Comparison of ENCODE assay signal across 11 cellular contexts in genomic region chr9:130010151-130010988, GRCh38. TPM values are rescaled to one million over a fixed set of nuclear protein-coding genes. Genes with fewer than 3 reads are reported as not detected.
A peak's percentile ranks its signal among the peaks of the same experiment; 100 is the strongest.
DNase-seq lines count a peak whose midpoint lies in the region; ATAC-seq and TF ChIP-seq lines count a peak whose summit lies in the region.
"Had no signal": no experiment of that assay in that cellular context is flagged by ENCODE, and none has a peak within 500 bp of the region (broad histone marks: within the 10 kb centered on the region; RNA-seq: fewer than 3 reads in every experiment).

No MANE protein-coding gene starts in this region.

- peak; percentile 58 for TF ChIP-seq POLR2A in GM18505 (IDR thresholded peaks at IDR 0.05; ENCODE audit: borderline replicate concordance, extremely low read depth, insufficient read depth, insufficient read length)

- ATAC-seq in GM18505 (IDR thresholded peaks at IDR 0.05; ENCODE audit: unreplicated experiment): peak; percentile 33
- ATAC-seq in HG03135 (IDR thresholded peaks at IDR 0.05; ENCODE audit: unreplicated experiment): peak; percentile 52
- peak; percentile 64 to 75 for ATAC-seq in natural killer cell treated with Interleukin-12 subunit alpha and Interleukin-12 subunit beta and Interleukin-15 and Interleukin-18, amount 100 ng/mL, for 72 hours
- no peak for ATAC-seq in SK-N-SH treated with all-trans-retinoic acid at 6 μM for 48 hours

- DNase-seq in activated T-cell treated with anti-CD3 and anti-CD28 coated beads, Interleukin-2, amount 50 U/mL, for 24 hours: peak; percentile 54
- DNase-seq in natural killer cell treated with Interleukin-12 subunit alpha and Interleukin-12 subunit beta and Interleukin-15 and Interleukin-18, amount 100 ng/mL, for 72 hours (ENCODE audit: low spot score): no peak
- no peak for DNase-seq in cardiac septum (ENCODE audit: low spot score)
- no peak for DNase-seq in retina
- no peak for DNase-seq in NCI-H69 (lab: John Stamatoyannopoulos, UW)
- DNase-seq: EL, NCI-H2107 had no signal

- H3K36me3 Mint-ChIP-seq in activated T-cell treated with anti-CD3 and anti-CD28 coated beads, Interleukin-2, amount 50 U/mL, for 24 hours (ENCODE audit: low read depth): peaks cover 82% of the 10 kb centered on the region
- peaks cover 5% of the 10 kb centered on the region for H3K36me3 Mint-ChIP-seq in natural killer cell treated with Interleukin-12 subunit alpha and Interleukin-12 subunit beta and Interleukin-15 and Interleukin-18, amount 100 ng/mL, for 72 hours

- peak overlapping the region; percentile 5 for H3K4me3 Mint-ChIP-seq in activated T-cell treated with anti-CD3 and anti-CD28 coated beads, Interleukin-2, amount 50 U/mL, for 24 hours
- peak overlapping the region; percentile 50 for H3K4me3 Mint-ChIP-seq in natural killer cell treated with Interleukin-12 subunit alpha and Interleukin-12 subunit beta and Interleukin-15 and Interleukin-18, amount 100 ng/mL, for 72 hours
- H3K4me3 Mint-ChIP-seq: mesothelial cell of epicardium had no signal

- no peaks in the 10 kb centered on the region for H3K27me3 Mint-ChIP-seq in activated T-cell treated with anti-CD3 and anti-CD28 coated beads, Interleukin-2, amount 50 U/mL, for 24 hours
- H3K27me3 Mint-ChIP-seq in natural killer cell treated with Interleukin-12 subunit alpha and Interleukin-12 subunit beta and Interleukin-15 and Interleukin-18, amount 100 ng/mL, for 72 hours: no peaks in the 10 kb centered on the region

- intact Hi-C loops in cardiac septum (cut with DNase I): no loop called here

- H3K4me1 Mint-ChIP-seq in activated T-cell treated with anti-CD3 and anti-CD28 coated beads, Interleukin-2, amount 50 U/mL, for 24 hours (ENCODE audit: low read depth): peaks cover 85% of the 10 kb centered on the region
- peaks cover 59 to 66% of the 10 kb centered on the region in 2 donors for H3K4me1 Mint-ChIP-seq in natural killer cell treated with Interleukin-12 subunit alpha and Interleukin-12 subunit beta and Interleukin-15 and Interleukin-18, amount 100 ng/mL, for 72 hours (ENCODE audit: low read depth in 2 of 2)

- peaks cover 5% of the 10 kb centered on the region for H3K9me3 Mint-ChIP-seq in activated T-cell treated with anti-CD3 and anti-CD28 coated beads, Interleukin-2, amount 50 U/mL, for 24 hours
- no peaks in the 10 kb centered on the region for H3K9me3 Mint-ChIP-seq in natural killer cell treated with Interleukin-12 subunit alpha and Interleukin-12 subunit beta and Interleukin-15 and Interleukin-18, amount 100 ng/mL, for 72 hours

- peak overlapping the region; percentile 92 for H3K27ac Mint-ChIP-seq in activated T-cell treated with anti-CD3 and anti-CD28 coated beads, Interleukin-2, amount 50 U/mL, for 24 hours
- H3K27ac Mint-ChIP-seq in natural killer cell treated with Interleukin-12 subunit alpha and Interleukin-12 subunit beta and Interleukin-15 and Interleukin-18, amount 100 ng/mL, for 72 hours: peak overlapping the region; percentile 71 to 78
- H3K27ac Mint-ChIP-seq: mesothelial cell of epicardium had no signal

TF ChIP-seq in SK-N-SH treated with all-trans-retinoic acid at 6 μM for 48 hours, 23 proteins besides CTCF, POLR2A, EP300 and RAD21:
- TF ChIP-seq CSDC2 (CRISPR knock-in tag; IDR thresholded peaks at IDR 0.05): no peak
- no peak for TF ChIP-seq ZC3H10 (CRISPR knock-in tag; IDR thresholded peaks at IDR 0.05)
- TF ChIP-seq TOX (CRISPR knock-in tag; IDR thresholded peaks at IDR 0.05; ENCODE audit: borderline replicate concordance): no peak
- TF ChIP-seq ZNF565 (CRISPR knock-in tag; conservative IDR thresholded peaks at IDR 0.05; ENCODE audit: low read depth): no peak
- no peak for TF ChIP-seq GLIS3 (CRISPR knock-in tag; IDR thresholded peaks at IDR 0.05)
- TF ChIP-seq, protein P1, sequence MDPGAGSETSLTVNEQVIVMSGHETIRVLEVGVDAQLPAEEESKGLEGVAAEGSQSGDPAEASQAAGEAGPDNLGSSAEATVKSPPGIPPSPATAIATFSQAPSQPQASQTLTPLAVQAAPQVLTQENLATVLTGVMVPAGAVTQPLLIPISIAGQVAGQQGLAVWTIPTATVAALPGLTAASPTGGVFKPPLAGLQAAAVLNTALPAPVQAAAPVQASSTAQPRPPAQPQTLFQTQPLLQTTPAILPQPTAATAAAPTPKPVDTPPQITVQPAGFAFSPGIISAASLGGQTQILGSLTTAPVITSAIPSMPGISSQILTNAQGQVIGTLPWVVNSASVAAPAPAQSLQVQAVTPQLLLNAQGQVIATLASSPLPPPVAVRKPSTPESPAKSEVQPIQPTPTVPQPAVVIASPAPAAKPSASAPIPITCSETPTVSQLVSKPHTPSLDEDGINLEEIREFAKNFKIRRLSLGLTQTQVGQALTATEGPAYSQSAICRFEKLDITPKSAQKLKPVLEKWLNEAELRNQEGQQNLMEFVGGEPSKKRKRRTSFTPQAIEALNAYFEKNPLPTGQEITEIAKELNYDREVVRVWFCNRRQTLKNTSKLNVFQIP (CRISPR knock-in tag; IDR thresholded peaks at IDR 0.05; ENCODE audit: borderline replicate concordance, low read depth): no peak
- TF ChIP-seq, protein P2, sequence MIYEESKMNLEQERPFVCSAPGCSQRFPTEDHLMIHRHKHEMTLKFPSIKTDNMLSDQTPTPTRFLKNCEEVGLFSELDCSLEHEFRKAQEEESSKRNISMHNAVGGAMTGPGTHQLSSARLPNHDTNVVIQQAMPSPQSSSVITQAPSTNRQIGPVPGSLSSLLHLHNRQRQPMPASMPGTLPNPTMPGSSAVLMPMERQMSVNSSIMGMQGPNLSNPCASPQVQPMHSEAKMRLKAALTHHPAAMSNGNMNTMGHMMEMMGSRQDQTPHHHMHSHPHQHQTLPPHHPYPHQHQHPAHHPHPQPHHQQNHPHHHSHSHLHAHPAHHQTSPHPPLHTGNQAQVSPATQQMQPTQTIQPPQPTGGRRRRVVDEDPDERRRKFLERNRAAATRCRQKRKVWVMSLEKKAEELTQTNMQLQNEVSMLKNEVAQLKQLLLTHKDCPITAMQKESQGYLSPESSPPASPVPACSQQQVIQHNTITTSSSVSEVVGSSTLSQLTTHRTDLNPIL (CRISPR knock-in tag; IDR thresholded peaks at IDR 0.05; ENCODE audit: low read depth): no peak
- no peak for TF ChIP-seq TCF4 (CRISPR knock-in tag; IDR thresholded peaks at IDR 0.05; ENCODE audit: borderline replicate concordance)
- no peak for TF ChIP-seq SNAI2 (CRISPR knock-in tag; IDR thresholded peaks at IDR 0.05)
- no peak for TF ChIP-seq ZFP3 (CRISPR knock-in tag; IDR thresholded peaks at IDR 0.05)
- TF ChIP-seq BACH2 (CRISPR knock-in tag; IDR thresholded peaks at IDR 0.05; ENCODE audit: borderline replicate concordance): no peak
- no peak for TF ChIP-seq RARB (CRISPR knock-in tag; IDR thresholded peaks at IDR 0.05)
- TF ChIP-seq, protein P3, sequence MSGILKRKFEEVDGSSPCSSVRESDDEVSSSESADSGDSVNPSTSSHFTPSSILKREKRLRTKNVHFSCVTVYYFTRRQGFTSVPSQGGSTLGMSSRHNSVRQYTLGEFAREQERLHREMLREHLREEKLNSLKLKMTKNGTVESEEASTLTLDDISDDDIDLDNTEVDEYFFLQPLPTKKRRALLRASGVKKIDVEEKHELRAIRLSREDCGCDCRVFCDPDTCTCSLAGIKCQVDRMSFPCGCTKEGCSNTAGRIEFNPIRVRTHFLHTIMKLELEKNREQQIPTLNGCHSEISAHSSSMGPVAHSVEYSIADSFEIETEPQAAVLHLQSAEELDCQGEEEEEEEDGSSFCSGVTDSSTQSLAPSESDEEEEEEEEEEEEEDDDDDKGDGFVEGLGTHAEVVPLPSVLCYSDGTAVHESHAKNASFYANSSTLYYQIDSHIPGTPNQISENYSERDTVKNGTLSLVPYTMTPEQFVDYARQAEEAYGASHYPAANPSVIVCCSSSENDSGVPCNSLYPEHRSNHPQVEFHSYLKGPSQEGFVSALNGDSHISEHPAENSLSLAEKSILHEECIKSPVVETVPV (CRISPR knock-in tag; IDR thresholded peaks at IDR 0.05): no peak
- no peak for TF ChIP-seq ARNTL (CRISPR knock-in tag; IDR thresholded peaks at IDR 0.05; ENCODE audit: borderline replicate concordance, low read depth)
- no peak for TF ChIP-seq PATZ1 (CRISPR knock-in tag; IDR thresholded peaks at IDR 0.05; ENCODE audit: borderline replicate concordance)
- no peak for TF ChIP-seq ISL1 (CRISPR knock-in tag; IDR thresholded peaks at IDR 0.05)
- no peak for TF ChIP-seq ESRRG (CRISPR knock-in tag; IDR thresholded peaks at IDR 0.05)

RNA-seq across cellular contexts. Expression of gene FNBP1, which starts 32.6 kb away (rescaled TPM):
- 100 to 1,000 TPM; 124 to 141 TPM for total RNA-seq in natural killer cell treated with Interleukin-12 subunit alpha and Interleukin-12 subunit beta and Interleukin-15 and Interleukin-18, amount 100 ng/mL, for 72 hours
- 22.6 TPM for total RNA-seq in cardiac septum

RNA-seq across cellular contexts. Expression of gene GPR107, which starts 43.3 kb away (rescaled TPM):
- 10 to 100 TPM; 32.6 to 32.8 TPM for total RNA-seq in natural killer cell treated with Interleukin-12 subunit alpha and Interleukin-12 subunit beta and Interleukin-15 and Interleukin-18, amount 100 ng/mL, for 72 hours
- total RNA-seq in cardiac septum: 23.7 TPM
